1 cellular context compared by ENCODE assay signal in genomic region chr20:4108495-4109306, GRCh38.
A peak's percentile ranks its signal among the peaks of the same experiment; 100 is the strongest.
TF ChIP-seq lines count a peak whose summit lies in the region.

No MANE protein-coding gene starts in this region.

TF ChIP-seq in HEK293, 187 proteins besides CTCF, POLR2A, EP300 and RAD21 (continued from another document and continues in another):
- TF ChIP-seq BCL11A (tag by site-specific recombination; IDR thresholded peaks at IDR 0.05; ENCODE audit: low read depth) (no peak), SCRT2 (tag by site-specific recombination; IDR thresholded peaks at IDR 0.05) (0 out of 2 replicates have a peak, but pooled peaks have one; percentile 44), ZNF626 (tag by site-specific recombination; IDR thresholded peaks at IDR 0.05) (no peak), HOXD13 (CRISPR knock-in tag; IDR thresholded peaks at IDR 0.05; ENCODE audit: borderline replicate concordance) (peak; percentile 97), PATZ1 (tag by site-specific recombination; IDR thresholded peaks at IDR 0.05) (peak; percentile 72), BCL11B (tag by site-specific recombination; IDR thresholded peaks at IDR 0.05; ENCODE audit: low read depth) (no peak), ZBTB8A (tag by site-specific recombination; IDR thresholded peaks at IDR 0.05) (0 out of 2 replicates have a peak, but pooled peaks have one; percentile 18), KLF9 (tag by site-specific recombination; IDR thresholded peaks at IDR 0.05; ENCODE audit: low read depth) (no peak), ZNF785 (tag by site-specific recombination; IDR thresholded peaks at IDR 0.05) (no peak), EGR2 (tag by site-specific recombination; IDR thresholded peaks at IDR 0.05; ENCODE audit: low read depth) (no peak), ZNF391 (tag by site-specific recombination; IDR thresholded peaks at IDR 0.05; ENCODE audit: borderline replicate concordance, low read depth) (no peak), ZNF624 (tag by site-specific recombination; IDR thresholded peaks at IDR 0.05) (no peak), YY2 (tag by site-specific recombination; IDR thresholded peaks at IDR 0.05) (no peak), ZNF324 (tag by site-specific recombination; IDR thresholded peaks at IDR 0.05) (peak; percentile 37; the same call in 1 of the 2 replicates), ATF2 (tag by site-specific recombination; IDR thresholded peaks at IDR 0.05; ENCODE audit: low read depth) (peak; percentile 9; the same call in 1 of the 2 replicates), ZNF174 (tag by site-specific recombination; IDR thresholded peaks at IDR 0.05) (no peak), GLIS1 (tag by site-specific recombination; IDR thresholded peaks at IDR 0.05) (peak; percentile 42), KLF1 (tag by site-specific recombination; IDR thresholded peaks at IDR 0.05) (no peak), ZNF433 (tag by site-specific recombination; IDR thresholded peaks at IDR 0.05; ENCODE audit: low read depth) (no peak), ZNF518A (tag by site-specific recombination; conservative IDR thresholded peaks at IDR 0.05; ENCODE audit: low read depth) (peak; percentile 63; the same call in 1 of the 2 replicates), MZF1 (tag by site-specific recombination; IDR thresholded peaks at IDR 0.05; ENCODE audit: borderline replicate concordance) (no peak), KLF8 (tag by site-specific recombination; IDR thresholded peaks at IDR 0.05) (no peak), HIC1 (tag by site-specific recombination; IDR thresholded peaks at IDR 0.05) (no peak), PRDM10 (tag by site-specific recombination; IDR thresholded peaks at IDR 0.05) (peak; percentile 78), ZBTB26 (tag by site-specific recombination; optimal IDR thresholded peaks at IDR 0.05) (peak; percentile 13), ZNF169 (tag by site-specific recombination; IDR thresholded peaks at IDR 0.05) (no peak), SP2 (tag by site-specific recombination; IDR thresholded peaks at IDR 0.05) (no peak), ZNF10 (tag by site-specific recombination; IDR thresholded peaks at IDR 0.05) (no peak), ZNF302 (tag by site-specific recombination; IDR thresholded peaks at IDR 0.05; ENCODE audit: low read depth) (no peak), SP7 (tag by site-specific recombination; IDR thresholded peaks at IDR 0.05) (peak; percentile 64), ZNF335 (tag by site-specific recombination; conservative IDR thresholded peaks at IDR 0.05) (peak; percentile 91), ZNF677 (tag by site-specific recombination; IDR thresholded peaks at IDR 0.05) (no peak), TSHZ1 (tag by site-specific recombination; IDR thresholded peaks at IDR 0.05; ENCODE audit: borderline replicate concordance) (no peak), ZBTB44 (tag by site-specific recombination; IDR thresholded peaks at IDR 0.05) (peak; percentile 36; the same call in 1 of the 2 replicates), SP3 (tag by site-specific recombination; IDR thresholded peaks at IDR 0.05) (no peak), ZBTB21 (tag by site-specific recombination; IDR thresholded peaks at IDR 0.05) (no peak), ZNF2 (tag by site-specific recombination; IDR thresholded peaks at IDR 0.05) (0 out of 2 replicates have a peak, but pooled peaks have one; percentile 27), ZNF366 (tag by site-specific recombination; conservative IDR thresholded peaks at IDR 0.05) (no peak)
